Comparison of ENCODE assay signal across 1 cellular context in the genomic region with DNA sequence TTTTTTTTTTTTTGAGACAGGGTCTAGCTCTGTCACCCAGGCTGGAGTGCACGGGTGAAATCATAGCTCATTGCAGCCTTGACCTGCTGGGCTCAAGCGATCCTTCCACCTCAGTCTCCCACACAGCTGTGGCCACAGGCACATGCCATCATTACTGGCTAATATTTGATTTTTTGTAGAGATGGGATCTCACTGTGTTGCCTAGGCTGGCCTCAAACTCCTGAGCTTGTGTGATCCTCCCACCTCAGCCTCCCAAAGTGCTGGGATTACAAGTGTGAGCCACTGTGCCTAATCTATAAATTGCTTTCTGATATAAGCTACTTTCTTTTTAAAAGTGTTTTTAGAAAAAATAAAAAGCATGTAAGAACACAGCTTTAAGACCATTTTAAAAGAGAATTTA.
TF ChIP-seq lines count a peak whose summit lies in the region.

No MANE protein-coding gene starts in this region.

TF ChIP-seq in A549, 52 proteins besides CTCF, POLR2A, EP300 and RAD21 (continued from another document):
- TF ChIP-seq, protein P1, sequence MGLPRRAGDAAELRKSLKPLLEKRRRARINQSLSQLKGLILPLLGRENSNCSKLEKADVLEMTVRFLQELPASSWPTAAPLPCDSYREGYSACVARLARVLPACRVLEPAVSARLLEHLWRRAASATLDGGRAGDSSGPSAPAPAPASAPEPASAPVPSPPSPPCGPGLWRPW (IDR thresholded peaks at IDR 0.05) = no peak
- TF ChIP-seq EHF (CRISPR knock-in tag; IDR thresholded peaks at IDR 0.05) (no peak), KDM1A (IDR thresholded peaks at IDR 0.05; ENCODE audit: low read depth) (no peak), ESRRA (IDR thresholded peaks at IDR 0.05; ENCODE audit: borderline replicate concordance, low read length) (no peak), FOXS1 (CRISPR knock-in tag; IDR thresholded peaks at IDR 0.05) (no peak), HDAC2 (IDR thresholded peaks at IDR 0.05) (no peak), KDM5A (IDR thresholded peaks at IDR 0.05) (no peak)
- TF ChIP-seq, protein P2, sequence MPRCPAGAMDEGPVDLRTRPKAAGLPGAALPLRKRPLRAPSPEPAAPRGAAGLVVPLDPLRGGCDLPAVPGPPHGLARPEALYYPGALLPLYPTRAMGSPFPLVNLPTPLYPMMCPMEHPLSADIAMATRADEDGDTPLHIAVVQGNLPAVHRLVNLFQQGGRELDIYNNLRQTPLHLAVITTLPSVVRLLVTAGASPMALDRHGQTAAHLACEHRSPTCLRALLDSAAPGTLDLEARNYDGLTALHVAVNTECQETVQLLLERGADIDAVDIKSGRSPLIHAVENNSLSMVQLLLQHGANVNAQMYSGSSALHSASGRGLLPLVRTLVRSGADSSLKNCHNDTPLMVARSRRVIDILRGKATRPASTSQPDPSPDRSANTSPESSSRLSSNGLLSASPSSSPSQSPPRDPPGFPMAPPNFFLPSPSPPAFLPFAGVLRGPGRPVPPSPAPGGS (IDR thresholded peaks at IDR 0.05) = no peak
